9 cellular contexts compared by ENCODE assay signal in genomic region chr4:8157496-8157895, GRCh38. TPM values are rescaled to one million over a fixed set of nuclear protein-coding genes. Genes with fewer than 3 reads are reported as not detected.
DNase-seq lines count a peak whose midpoint lies in the region; ATAC-seq and TF ChIP-seq lines count a peak whose summit lies in the region.
"Had no signal": no experiment of that assay in that cellular context is flagged by ENCODE, and none has a peak within 500 bp of the region (broad histone marks: within the 10 kb centered on the region; RNA-seq: fewer than 3 reads in every experiment).

No MANE protein-coding gene starts in this region.

- CTCF ChIA-PET in activated naive CD4-positive, alpha-beta T cell treated with anti-CD3 and anti-CD28 coated beads for 36 hours (lab: Charles Lee) = no interaction called here

- peaks cover 4% of the 10 kb centered on the region for H3K27me3 Mint-ChIP-seq in activated naive CD4-positive, alpha-beta T cell treated with anti-CD3 and anti-CD28 coated beads for 36 hours (ENCODE audit: low read depth)

- peaks cover 11% of the 10 kb centered on the region for H3K4me1 Mint-ChIP-seq in activated naive CD4-positive, alpha-beta T cell treated with anti-CD3 and anti-CD28 coated beads for 36 hours (ENCODE audit: low read depth)

- ATAC-seq in lower lobe of right lung = no peak
- no peak for ATAC-seq in GM19395 (IDR thresholded peaks at IDR 0.05; ENCODE audit: unreplicated experiment)

- H3K4me1 ChIP-seq in ascending aorta (peaks cover 13 to 25% of the 10 kb centered on the region in 2 donors), lower lobe of right lung (peaks cover 20% of the 10 kb centered on the region), transverse colon (peaks cover 12 to 24% (median 21%) of the 10 kb centered on the region in 4 donors)

- no peaks in the 10 kb centered on the region for H3K36me3 Mint-ChIP-seq in activated naive CD4-positive, alpha-beta T cell treated with anti-CD3 and anti-CD28 coated beads for 36 hours (ENCODE audit: low read depth)

- TF ChIP-seq POLR2A in transverse colon (IDR thresholded peaks at IDR 0.05) = no peak

- H3K9me3 ChIP-seq in ascending aorta = no peaks in the 10 kb centered on the region
- no peaks in the 10 kb centered on the region for H3K9me3 ChIP-seq in lower lobe of right lung
- no peaks in the 10 kb centered on the region for H3K9me3 ChIP-seq in transverse colon

- H3K36me3 ChIP-seq in ascending aorta = no peaks in the 10 kb centered on the region
- H3K36me3 ChIP-seq in lower lobe of right lung = no peaks in the 10 kb centered on the region
- no peaks in the 10 kb centered on the region for H3K36me3 ChIP-seq in transverse colon

- H3K27me3 ChIP-seq in ascending aorta (no peaks in the 10 kb centered on the region), lower lobe of right lung (ENCODE audit: low read depth) (peaks cover 12% of the 10 kb centered on the region), transverse colon (peaks cover 10% of the 10 kb centered on the region)

- H3K27ac Mint-ChIP-seq in activated naive CD4-positive, alpha-beta T cell treated with anti-CD3 and anti-CD28 coated beads for 36 hours = peak overlapping the region; percentile 53

- H3K4me3 ChIP-seq in ascending aorta (peak overlapping the region; percentile 86 to 93), lower lobe of right lung (peak overlapping the region; percentile 83), transverse colon (peak overlapping the region in 3 of 4 donors; percentile 58 to 91 (median 87))

- WGBS in transverse colon (ENCODE audit: low coverage in 1 of 2), 2 donors = 56% methylated on average over 11 of the region's 15 CpGs; no CpG with 5 or more reads in 1 of the 2 donors

- H3K9me3 Mint-ChIP-seq in activated naive CD4-positive, alpha-beta T cell treated with anti-CD3 and anti-CD28 coated beads for 36 hours = no peaks in the 10 kb centered on the region

- no peak for TF ChIP-seq EP300 in transverse colon (IDR thresholded peaks at IDR 0.05; ENCODE audit: low read depth)

- TF ChIP-seq CTCF in ascending aorta (IDR thresholded peaks at IDR 0.05) (no peak), lower lobe of right lung (IDR thresholded peaks at IDR 0.05) (no peak), transverse colon (IDR thresholded peaks at IDR 0.05) (no peak)

- intact Hi-C loops in activated naive CD4-positive, alpha-beta T cell treated with anti-CD3 and anti-CD28 coated beads for 36 hours (cut with micrococcal nuclease) = no loop called here
- intact Hi-C loops in ascending aorta (cut with DNase I) = loop anchor here (5.0 to 10.0 kb wide), 3 partner anchors 270 to 1375 kb away; partner anchors contain the start of gene KIAA0232
- intact Hi-C loops in lower lobe of right lung (cut with DNase I) = no loop called here
- intact Hi-C loops in transverse colon (cut with DNase I; ENCODE audit: low total_unique reads) = no loop called here

- peak; percentile 10 for DNase-seq in activated naive CD4-positive, alpha-beta T cell treated with anti-CD3 and anti-CD28 coated beads for 36 hours
- DNase-seq in activated naive CD4-positive, alpha-beta T cell treated with Interleukin-2 at 50 U/mL for 16 hours = no peak
- peak; percentile 16 to 83 for DNase-seq in ascending aorta (ENCODE audit: low spot score in 2 of 2)
- no peak for DNase-seq in lower lobe of right lung
- DNase-seq in transverse colon = no peak
- no peak for DNase-seq in DMS79 (lab: John Stamatoyannopoulos, UW)
- DNase-seq in cerebellar nuclear complex (lab: John Stamatoyannopoulos, UW) = no peak
- DNase-seq: PC-9 had no signal

- H3K27ac ChIP-seq in ascending aorta = peak overlapping the region in 1 of 2 donors; percentile 50
- H3K27ac ChIP-seq in lower lobe of right lung = no peak overlapping the region
- H3K27ac ChIP-seq in transverse colon = no peak overlapping the region
- H3K27ac ChIP-seq: PC-9 had no signal

- in situ Hi-C loops in transverse colon (cut with MboI; ENCODE audit: low pct_ligation_motif_present in 1 of 4, low pct_unique_long_range_greater_than_20kb in 1 of 4, low sequenced_read_pairs in 3 of 4) = loop anchor here in 1 of 4 donors (25.0 kb wide), 1 partner anchor 255 kb away; no protein-coding TSS in a partner anchor

- peak overlapping the region; percentile 42 for H3K4me3 Mint-ChIP-seq in activated naive CD4-positive, alpha-beta T cell treated with anti-CD3 and anti-CD28 coated beads for 36 hours

RNA-seq across cellular contexts. Expression of gene ABLIM2, which starts 1.1 kb away (rescaled TPM):
- under 1 TPM; 0.22 to 0.24 TPM for total RNA-seq in activated naive CD4-positive, alpha-beta T cell treated with anti-CD3 and anti-CD28 coated beads for 36 hours
- 30.8 TPM for total RNA-seq in ascending aorta
- total RNA-seq in lower lobe of right lung = 5.2 TPM
- total RNA-seq in transverse colon = 10 to 100 TPM in 3 of 4 donors, 1 to 10 TPM in 1; 3.2 to 58.4 (median 14.2) TPM

RNA-seq across cellular contexts. Expression of gene SH3TC1, which starts 41.6 kb away (rescaled TPM):
- total RNA-seq in activated naive CD4-positive, alpha-beta T cell treated with anti-CD3 and anti-CD28 coated beads for 36 hours = 10 to 100 TPM; 17.9 to 23.6 TPM
- 64.5 TPM for total RNA-seq in ascending aorta
- total RNA-seq in lower lobe of right lung = 73.1 TPM
- 10 to 100 TPM; 15.0 to 78.6 (median 41.4) TPM for total RNA-seq in transverse colon

Comparison
In these comparisons a context has a peak if more than half of its experiments do, and no peak if none do; other contexts are left out.
1. DNase-seq: peak in activated naive CD4-positive, alpha-beta T cell treated with anti-CD3 and anti-CD28 coated beads for 36 hours (single experiment) and ascending aorta (2 of 2); none in activated naive CD4-positive, alpha-beta T cell treated with Interleukin-2 at 50 U/mL for 16 hours (single experiment), lower lobe of right lung (single experiment), transverse colon (single experiment), DMS79 (single experiment) and cerebellar nuclear complex (0 of 2).
2. Peak in every context shown above with its lines, with median percentiles within 50 percentile points of each other: H3K4me3 ChIP-seq.